In genomic region chr10:121132278-121132672, GRCh38 we compare ENCODE assay signal across 16 cellular contexts.
DNase-seq lines count a peak whose midpoint lies in the region; ATAC-seq, FAIRE-seq and TF ChIP-seq lines count a peak whose summit lies in the region.
"Had no signal": no experiment of that assay in that cellular context is flagged by ENCODE, and none has a peak within 500 bp of the region (broad histone marks: within the 10 kb centered on the region; RNA-seq: fewer than 3 reads in every experiment).

No MANE protein-coding gene starts in this region.

- H3K36me3 ChIP-seq in neuronal stem cell (replicated peaks in 1 of 2; ENCODE audit: control insufficient read depth in 2 of 2, insufficient read depth in 2 of 2, low read length in 2 of 2) (no peaks in the 10 kb centered on the region), right lobe of liver (no peaks in the 10 kb centered on the region)
- H3K36me3 ChIP-seq: BLaER1 treated with 17β-estradiol and CSF1 and Interleukin-3, amounts not matched to agents 10 nM and 100 nM had no signal

- no peak overlapping the region for H2BK15ac ChIP-seq in neuronal stem cell (ENCODE audit: low read length)

- H3K27ac ChIP-seq in dorsolateral prefrontal cortex = peak overlapping the region in 58 of 59 donors; percentile 74 to 99 (median 95)
- H3K27ac ChIP-seq in layer of hippocampus (ENCODE audit: low read depth, low read length) = peak overlapping the region; percentile 96
- no peak overlapping the region for H3K27ac ChIP-seq in neuronal stem cell (replicated peaks; ENCODE audit: low read length)
- H3K27ac ChIP-seq in right lobe of liver = no peak overlapping the region
- H3K27ac ChIP-seq: BLaER1 treated with 17β-estradiol and CSF1 and Interleukin-3, amounts not matched to agents 10 nM and 100 nM; HL-60 had no signal

- H3K9me3 ChIP-seq in neuronal stem cell (replicated peaks in 1 of 2; ENCODE audit: control insufficient read depth in 2 of 2, insufficient read depth in 1 of 2, low read depth in 1 of 2, low read length in 2 of 2) (no peaks in the 10 kb centered on the region), right lobe of liver (no peaks in the 10 kb centered on the region)
- H3K9me3 ChIP-seq: BLaER1 treated with 17β-estradiol and CSF1 and Interleukin-3, amounts not matched to agents 10 nM and 100 nM had no signal

- H3K23ac ChIP-seq in neuronal stem cell (ENCODE audit: low read depth, low read length, poor library complexity) = no peak overlapping the region

- intact Hi-C loops in dorsolateral prefrontal cortex (cut with DNase I) (loop anchor here in 1 of 2 donors (2.0 kb wide), 1 partner anchor 23 kb away; no protein-coding TSS in a partner anchor), right lobe of liver (cut with DNase I) (no loop called here)

- TF ChIP-seq CTCF in dorsolateral prefrontal cortex (IDR thresholded peaks at IDR 0.05 in 54 of 56, conservative IDR thresholded peaks at IDR 0.05 in 2 of 56; ENCODE audit: low read depth in 1 of 56, partially characterized antibody in 56 of 56) (peak in 2 of 56 donors; percentile 0 to 4), right lobe of liver (IDR thresholded peaks at IDR 0.05) (no peak)

- H3K27me3 ChIP-seq in dorsolateral prefrontal cortex (no peaks in the 10 kb centered on the region), layer of hippocampus (ENCODE audit: control insufficient read depth, insufficient read depth, low read length) (no peaks in the 10 kb centered on the region), neuronal stem cell (ENCODE audit: control insufficient read depth in 3 of 3, insufficient read depth in 3 of 3, low read depth in 1 of 3, low read length in 3 of 3) (no peaks in the 10 kb centered on the region), right lobe of liver (no peaks in the 10 kb centered on the region)
- H3K27me3 ChIP-seq: BLaER1 treated with 17β-estradiol and CSF1 and Interleukin-3, amounts not matched to agents 10 nM and 100 nM had no signal

- no peak overlapping the region for H3K4ac ChIP-seq in neuronal stem cell (ENCODE audit: low read length)

- no peak overlapping the region for H3K4me3 ChIP-seq in dorsolateral prefrontal cortex
- no peak overlapping the region for H3K4me3 ChIP-seq in neuronal stem cell (ENCODE audit: low read length in 2 of 2)
- H3K4me3 ChIP-seq in right lobe of liver = no peak overlapping the region
- H3K4me3 ChIP-seq: BLaER1 treated with 17β-estradiol and CSF1 and Interleukin-3, amounts not matched to agents 10 nM and 100 nM had no signal

- no peak overlapping the region for H2AFZ ChIP-seq in neuronal stem cell (ENCODE audit: low read length)

- no CpG with 5 or more reads among the region's 1 CpG for WGBS in neuronal stem cell (ENCODE audit: extremely low coverage in 2 of 2, insufficient read length in 2 of 2, insufficient replicate concordance in 1 of 2), 2 donors
- 60% methylated on average over 1 of the region's 1 CpG for WGBS in right lobe of liver (ENCODE audit: insufficient coverage, low coverage, low lambda C conversion rate, missing lambda C conversion rate)

- no peak overlapping the region for H2BK5ac ChIP-seq in neuronal stem cell (ENCODE audit: low read length)

- H3K18ac ChIP-seq in neuronal stem cell (ENCODE audit: low read length) = peak overlapping the region; percentile 32

- no peak overlapping the region for H2BK120ac ChIP-seq in neuronal stem cell (ENCODE audit: low read depth, low read length)

- no peak for FAIRE-seq in GM12892 (lab: Jason Lieb, UNC)
- FAIRE-seq: GM19239, H54 had no signal

- ATAC-seq in GM19328 (IDR thresholded peaks at IDR 0.05; ENCODE audit: unreplicated experiment) (no peak), right lobe of liver (no peak)
- ATAC-seq: HCT116 had no signal

- no peak overlapping the region for H3K14ac ChIP-seq in neuronal stem cell (ENCODE audit: low read length)

- DNase-seq in Ammon's horn (ENCODE audit: low spot score) (peak; percentile 35), dorsolateral prefrontal cortex (no peak), neuronal stem cell (ENCODE audit: low spot score) (no peak), GM12892 (ENCODE audit: insufficient read length) (no peak), NCI-H82 (lab: John Stamatoyannopoulos, UW) (no peak), right lobe of liver (no peak)
- DNase-seq: 8988T; AML-193; CD4-positive, CD25-positive, alpha-beta regulatory T cell had no signal

- no peak overlapping the region for H4K8ac ChIP-seq in neuronal stem cell (ENCODE audit: low read depth, low read length)

- H3K4me2 ChIP-seq in neuronal stem cell (ENCODE audit: insufficient read depth, low read length, poor library complexity, severe bottlenecking) = no peak overlapping the region
- H3K4me2 ChIP-seq: BLaER1 treated with 17β-estradiol and CSF1 and Interleukin-3, amounts not matched to agents 10 nM and 100 nM had no signal

- H3K79me1 ChIP-seq in neuronal stem cell (ENCODE audit: low read depth, low read length) = no peaks in the 10 kb centered on the region

- H3K4me1 ChIP-seq in neuronal stem cell (ENCODE audit: control insufficient read depth in 2 of 2, insufficient read depth in 1 of 2, low read depth in 1 of 2, low read length in 2 of 2) (no peaks in the 10 kb centered on the region), right lobe of liver (no peaks in the 10 kb centered on the region)
- H3K4me1 ChIP-seq: BLaER1 treated with 17β-estradiol and CSF1 and Interleukin-3, amounts not matched to agents 10 nM and 100 nM had no signal

- no peak overlapping the region for H2AK5ac ChIP-seq in neuronal stem cell (ENCODE audit: low read depth, low read length)

- no peak for TF ChIP-seq POLR2A in GM12892 (IDR thresholded peaks at IDR 0.05; ENCODE audit: low read depth, low read length)
- no peak for TF ChIP-seq POLR2A in right lobe of liver (IDR thresholded peaks at IDR 0.05)

- H3K9ac ChIP-seq in neuronal stem cell (ENCODE audit: low read depth, low read length, poor library complexity) = no peak overlapping the region
- H3K9ac ChIP-seq: BLaER1 treated with 17β-estradiol and CSF1 and Interleukin-3, amounts not matched to agents 10 nM and 100 nM had no signal

- no peak overlapping the region for H4K91ac ChIP-seq in neuronal stem cell (ENCODE audit: low read depth, low read length, poor library complexity)

- H2BK12ac ChIP-seq in neuronal stem cell (ENCODE audit: low read length) = no peak overlapping the region

Comparison
In these comparisons a context has a peak if more than half of its experiments do, and no peak if none do; other contexts are left out.
1. H3K27ac ChIP-seq: peak in dorsolateral prefrontal cortex (58 of 59) and layer of hippocampus (single experiment); none in neuronal stem cell (single experiment) and right lobe of liver (0 of 3).